In the genomic region with DNA sequence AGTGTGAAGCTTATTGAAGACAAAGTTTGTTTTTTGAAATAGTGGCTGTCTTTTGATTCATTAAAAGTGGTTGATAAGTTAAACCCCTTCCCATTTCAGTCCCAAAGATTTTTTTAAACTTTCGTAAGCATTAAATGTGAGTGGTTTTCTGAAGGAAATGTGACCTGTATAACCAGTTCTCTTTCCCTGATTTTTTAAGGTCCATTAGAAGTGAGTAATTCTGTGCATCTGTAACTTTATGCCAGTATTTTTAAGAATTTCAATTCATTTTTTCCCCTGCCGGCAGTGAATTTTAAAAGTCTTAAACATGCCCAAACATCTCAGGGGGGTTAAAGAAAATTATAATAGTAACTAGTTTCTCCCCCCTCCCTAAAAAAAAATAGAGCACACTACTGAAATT, we compare ENCODE assay signal across 29 cellular contexts.
"Had no signal": no experiment of that assay in that cellular context is flagged by ENCODE, and none has a peak within 500 bp of the region (broad histone marks: within the 10 kb centered on the region; RNA-seq: fewer than 3 reads in every experiment).

No MANE protein-coding gene starts in this region.

- H3K4me3 Mint-ChIP-seq: activated CD8-positive, alpha-beta memory T cell treated with anti-CD3 and anti-CD28 coated beads, Interleukin-2, amount 10 ng/mL, durations not matched to agents 7 days and 5 days; activated naive CD4-positive, alpha-beta T cell treated with anti-CD3 and anti-CD28 coated beads, Interleukin-2, amount 50 U/mL, for 24 hours; activated T-cell treated with anti-CD3 and anti-CD28 coated beads, Interleukin-2, amount 50 U/mL, for 24 hours; activated T-helper 1 cell treated with anti-CD3 and anti-CD28 coated beads, Interleukin-12 subunit alpha, Interleukin-12 subunit beta, Interleukin-2, Interleukin-4 antibody, amounts not matched to agents 30 ng/mL and 10 ng/mL and 1 ng/mL, durations not matched to agents 14 hours and 24 hours and 36 hours; T-helper 17 cell; WTC11 had no signal

- H3K9ac ChIP-seq: KMS-11 had no signal

- H3K4me1 Mint-ChIP-seq: activated CD8-positive, alpha-beta memory T cell treated with anti-CD3 and anti-CD28 coated beads, Interleukin-2, amount 10 ng/mL, durations not matched to agents 7 days and 5 days; activated naive CD4-positive, alpha-beta T cell treated with anti-CD3 and anti-CD28 coated beads, Interleukin-2, amount 50 U/mL, for 24 hours; T-helper 17 cell had no signal

- H3K36me3 Mint-ChIP-seq: activated CD8-positive, alpha-beta memory T cell treated with anti-CD3 and anti-CD28 coated beads, Interleukin-2, amount 10 ng/mL, durations not matched to agents 7 days and 5 days; activated naive CD4-positive, alpha-beta T cell treated with anti-CD3 and anti-CD28 coated beads, Interleukin-2, amount 50 U/mL, for 24 hours had no signal

- H3K27me3 Mint-ChIP-seq: activated CD8-positive, alpha-beta memory T cell treated with anti-CD3 and anti-CD28 coated beads, Interleukin-2, amount 10 ng/mL, durations not matched to agents 7 days and 5 days; activated naive CD4-positive, alpha-beta T cell treated with anti-CD3 and anti-CD28 coated beads, Interleukin-2, amount 50 U/mL, for 24 hours; activated T-cell treated with anti-CD3 and anti-CD28 coated beads, Interleukin-2, amount 50 U/mL, for 24 hours had no signal

- H3K4me3 ChIP-seq: cardiac muscle cell, MG63 had no signal

- H3K9me3 Mint-ChIP-seq: activated naive CD4-positive, alpha-beta T cell treated with anti-CD3 and anti-CD28 coated beads, Interleukin-2, amount 50 U/mL, for 24 hours; activated T-cell treated with anti-CD3 and anti-CD28 coated beads, Interleukin-2, amount 50 U/mL, for 24 hours; activated T-helper 1 cell treated with anti-CD3 and anti-CD28 coated beads, Interleukin-12 subunit alpha, Interleukin-12 subunit beta, Interleukin-2, Interleukin-4 antibody, amounts not matched to agents 30 ng/mL and 10 ng/mL and 1 ng/mL, durations not matched to agents 14 hours and 24 hours and 36 hours had no signal

- H3K4me2 ChIP-seq: KMS-11 had no signal

- H3K27ac Mint-ChIP-seq: activated CD8-positive, alpha-beta memory T cell treated with anti-CD3 and anti-CD28 coated beads, Interleukin-2, amount 10 ng/mL, durations not matched to agents 7 days and 5 days; activated naive CD4-positive, alpha-beta T cell treated with anti-CD3 and anti-CD28 coated beads, Interleukin-2, amount 50 U/mL, for 24 hours; activated T-cell treated with anti-CD3 and anti-CD28 coated beads, Interleukin-2, amount 50 U/mL, for 24 hours; activated T-helper 1 cell treated with anti-CD3 and anti-CD28 coated beads, Interleukin-12 subunit alpha, Interleukin-12 subunit beta, Interleukin-2, Interleukin-4 antibody, amounts not matched to agents 30 ng/mL and 10 ng/mL and 1 ng/mL, durations not matched to agents 14 hours and 24 hours and 36 hours; T-helper 17 cell had no signal

- DNase-seq: activated CD4-positive, alpha-beta T cell treated with anti-CD3 and anti-CD28 coated beads for 48 hours; activated CD4-positive, alpha-beta T cell treated with anti-CD3 and anti-CD28 coated beads, Interleukin-2, amount 50 U/mL, for 48 hours; activated CD4-positive, CD25-positive, alpha-beta regulatory T cell treated with anti-CD3 and anti-CD28 coated beads, Interleukin-2, amount 50 U/mL, for 72 hours; activated CD8-positive, alpha-beta memory T cell treated with anti-CD3 and anti-CD28 coated beads, Interleukin-2, amount 10 ng/mL, durations not matched to agents 7 days and 5 days; activated effector memory CD4-positive, alpha-beta T cell treated with Interleukin-2 at 50 U/mL for 16 hours; activated naive CD4-positive, alpha-beta T cell; activated T-cell treated with anti-CD3 and anti-CD28 coated beads, Interleukin-2, amount 50 U/mL, for 24 hours; aorta; cerebellar nuclear complex; MG63; MV-4-11; NCI-H1092 treated with DMSO at 0.1 percent for 48 hours; NCI-H1417 treated with DMSO at 0.1 percent for 48 hours; NCI-H1694; NCI-H2029; NCI-H2107; NCI-H2171 treated with DMSO at 0.1 percent for 48 hours; NCI-H226; NCI-H526; NCI-H774; OCI-M1; SHP77; T-helper 17 cell; T-helper 9 cell had no signal

- H3K9me3 ChIP-seq: MG63 had no signal

- H3K27me3 ChIP-seq: cardiac muscle cell, MG63 had no signal

- H3K36me3 ChIP-seq: cardiac muscle cell, MG63 had no signal

- H3K27ac ChIP-seq: cardiac muscle cell, KMS-11 had no signal
